Comparison of ENCODE assay signal across 8 cellular contexts in the genomic region with DNA sequence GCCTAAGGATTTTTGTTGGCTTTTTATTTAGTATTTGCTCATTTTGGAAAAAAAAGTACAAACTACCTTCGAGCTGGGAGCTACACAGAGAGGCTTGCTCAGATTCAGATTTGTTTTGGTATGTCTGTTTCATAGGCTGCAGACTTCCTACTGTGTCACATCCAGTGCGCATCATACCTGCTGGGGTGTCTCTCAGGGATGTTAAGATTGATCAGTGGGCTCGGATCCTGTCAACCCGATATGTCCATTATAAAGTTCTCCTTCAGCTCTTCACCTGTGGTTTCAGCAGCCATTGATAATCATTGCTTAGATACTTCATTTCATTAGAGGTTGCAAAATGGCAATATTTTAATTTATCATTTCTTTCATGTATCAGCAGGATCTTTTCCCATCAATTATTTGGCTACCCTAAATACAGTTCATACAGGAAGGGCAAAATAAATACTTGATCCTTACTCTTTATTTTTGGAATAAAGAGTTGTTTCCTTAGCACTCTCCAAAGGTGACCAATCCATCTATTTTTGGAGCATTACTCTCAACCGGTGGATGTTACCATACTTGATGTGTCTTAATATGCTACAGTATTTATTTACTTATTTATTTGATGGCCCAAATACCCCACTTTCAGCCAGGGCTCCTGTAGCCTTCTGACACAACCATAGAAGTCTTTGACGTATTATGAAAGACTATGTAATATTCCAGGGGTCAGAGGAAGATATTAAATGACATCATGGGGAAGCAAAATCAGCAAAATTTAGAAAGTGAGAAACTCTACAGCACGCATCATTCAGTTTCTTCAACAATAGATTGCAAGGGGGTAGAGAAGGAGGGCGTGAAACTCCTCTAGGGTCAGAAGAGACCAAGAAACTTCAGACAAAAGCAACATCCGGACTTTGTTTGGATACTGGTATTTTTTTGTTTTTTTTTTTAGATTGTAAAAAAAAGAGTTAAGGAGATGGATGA. TPM values are rescaled to one million over a fixed set of nuclear protein-coding genes. Genes with fewer than 3 reads are reported as not detected.
A peak's percentile ranks its signal among the peaks of the same experiment; 100 is the strongest.
DNase-seq lines count a peak whose midpoint lies in the region; ATAC-seq, FAIRE-seq and TF ChIP-seq lines count a peak whose summit lies in the region.

No MANE protein-coding gene starts in this region.

- H3K4me3 ChIP-seq in A673 (ENCODE audit: low read depth, low read length, poor library complexity, severe bottlenecking), result peak overlapping the region; percentile 51
- peak overlapping the region in 2 of 3 donors; percentile 36 to 47 for H3K4me3 ChIP-seq in right lobe of liver

- peaks cover 1% of the 10 kb centered on the region for H3K36me3 Mint-ChIP-seq in activated T-helper 1 cell treated with anti-CD3 and anti-CD28 coated beads, Interleukin-12 subunit alpha, Interleukin-12 subunit beta, Interleukin-2, Interleukin-4 antibody, amounts not matched to agents 30 ng/mL and 10 ng/mL and 1 ng/mL, durations not matched to agents 14 hours and 24 hours and 36 hours (ENCODE audit: low read depth)

- peaks cover 30% of the 10 kb centered on the region for H3K27me3 Mint-ChIP-seq in activated T-helper 1 cell treated with anti-CD3 and anti-CD28 coated beads, Interleukin-12 subunit alpha, Interleukin-12 subunit beta, Interleukin-2, Interleukin-4 antibody, amounts not matched to agents 30 ng/mL and 10 ng/mL and 1 ng/mL, durations not matched to agents 14 hours and 24 hours and 36 hours (ENCODE audit: insufficient read depth)

- no peak for DNase-seq in A673 (ENCODE audit: low spot score)
- peak; percentile 62 for DNase-seq in GM20000 (ENCODE audit: low spot score)
- DNase-seq in activated T-helper 1 cell treated with anti-CD3 and anti-CD28 coated beads, Interleukin-12 subunit alpha, Interleukin-12 subunit beta, Interleukin-2, Interleukin-4 antibody, amounts not matched to agents 30 ng/mL and 10 ng/mL and 1 ng/mL, durations not matched to agents 14 hours and 24 hours and 36 hours (ENCODE audit: low spot score), result no peak
- no peak for DNase-seq in right lobe of liver
- DNase-seq in germinal center (ENCODE audit: low spot score), result no peak
- no peak for DNase-seq in urothelium cell line (ENCODE audit: low spot score)
- DNase-seq in HuH-7 (ENCODE audit: low spot score), result no peak

- no peak overlapping the region for H3K27ac ChIP-seq in A673 (ENCODE audit: low read depth, low read length, poor library complexity, severe bottlenecking)
- no peak overlapping the region for H3K27ac ChIP-seq in right lobe of liver

- 49% methylated on average over 9 of the region's 9 CpGs for WGBS in right lobe of liver (ENCODE audit: insufficient coverage, low coverage, low lambda C conversion rate, missing lambda C conversion rate)

- peaks cover 6% of the 10 kb centered on the region for H3K4me1 ChIP-seq in A673 (ENCODE audit: insufficient read depth, low read length, poor library complexity, severe bottlenecking)
- peaks cover 0 to 8% (median 0%) of the 10 kb centered on the region in 4 donors for H3K4me1 ChIP-seq in right lobe of liver

- H3K36me3 ChIP-seq in A673 (ENCODE audit: insufficient read depth, low read length, poor library complexity, severe bottlenecking) (no peaks in the 10 kb centered on the region), right lobe of liver (no peaks in the 10 kb centered on the region)

- CTCF ChIA-PET in A673 (lab: Charles Lee), result no interaction called here

- no TSS peak for BruUV-seq in A673 (replicated peaks; lab: Mats Ljungman, UMichigan)

- H3K9me3 ChIP-seq in A673 (ENCODE audit: low read depth, low read length, poor library complexity, severe bottlenecking) (no peaks in the 10 kb centered on the region), right lobe of liver (no peaks in the 10 kb centered on the region)

- TF ChIP-seq CTCF in A673 (conservative IDR thresholded peaks at IDR 0.05; ENCODE audit: low read depth, low read length) (no peak), GM20000 (IDR thresholded peaks at IDR 0.05; ENCODE audit: extremely low read depth, missing control alignments) (no peak), right lobe of liver (IDR thresholded peaks at IDR 0.05) (no peak)

- no peak for FAIRE-seq in urothelium cell line (lab: Jason Lieb, UNC)

- TF ChIP-seq POLR2A in right lobe of liver (IDR thresholded peaks at IDR 0.05), result no peak

- no peak overlapping the region for H3K27ac Mint-ChIP-seq in activated T-helper 1 cell treated with anti-CD3 and anti-CD28 coated beads, Interleukin-12 subunit alpha, Interleukin-12 subunit beta, Interleukin-2, Interleukin-4 antibody, amounts not matched to agents 30 ng/mL and 10 ng/mL and 1 ng/mL, durations not matched to agents 14 hours and 24 hours and 36 hours

- intact Hi-C loops in A673 (cut with micrococcal nuclease; ENCODE audit: unreplicated experiment) (no loop called here), right lobe of liver (cut with DNase I) (no loop called here)
- intact Hi-C loops in activated T-helper 1 cell treated with anti-CD3 and anti-CD28 coated beads, Interleukin-12 subunit alpha, Interleukin-12 subunit beta, Interleukin-2, Interleukin-4 antibody, amounts not matched to agents 30 ng/mL and 10 ng/mL and 1 ng/mL, durations not matched to agents 14 hours and 24 hours and 36 hours (cut with micrococcal nuclease), result loop anchor here (1.0 to 5.0 kb wide), 2 partner anchors 50 to 123 kb away; a partner anchor contains a TSS

- POLR2A ChIA-PET in A673 (lab: Charles Lee; ENCODE audit: low non-redundant PET), result no interaction called here

- H3K27me3 ChIP-seq in A673 (replicated peaks; ENCODE audit: insufficient read depth, low read depth, low read length, poor library complexity) (no peaks in the 10 kb centered on the region), right lobe of liver (peaks cover 0 to 8% of the 10 kb centered on the region in 2 donors)

- no peaks in the 10 kb centered on the region for H3K9me3 Mint-ChIP-seq in activated T-helper 1 cell treated with anti-CD3 and anti-CD28 coated beads, Interleukin-12 subunit alpha, Interleukin-12 subunit beta, Interleukin-2, Interleukin-4 antibody, amounts not matched to agents 30 ng/mL and 10 ng/mL and 1 ng/mL, durations not matched to agents 14 hours and 24 hours and 36 hours

- H3K4me3 Mint-ChIP-seq in activated T-helper 1 cell treated with anti-CD3 and anti-CD28 coated beads, Interleukin-12 subunit alpha, Interleukin-12 subunit beta, Interleukin-2, Interleukin-4 antibody, amounts not matched to agents 30 ng/mL and 10 ng/mL and 1 ng/mL, durations not matched to agents 14 hours and 24 hours and 36 hours, result peak overlapping the region; percentile 74

- peaks cover 14% of the 10 kb centered on the region for H3K4me1 Mint-ChIP-seq in activated T-helper 1 cell treated with anti-CD3 and anti-CD28 coated beads, Interleukin-12 subunit alpha, Interleukin-12 subunit beta, Interleukin-2, Interleukin-4 antibody, amounts not matched to agents 30 ng/mL and 10 ng/mL and 1 ng/mL, durations not matched to agents 14 hours and 24 hours and 36 hours (ENCODE audit: low read depth)

- peak in 1 of 4 donors; percentile 12 for ATAC-seq in right lobe of liver
- ATAC-seq in GM21423 (IDR thresholded peaks at IDR 0.05; ENCODE audit: unreplicated experiment), result no peak

RNA-seq across cellular contexts. Expression of gene HNRNPU, which starts 55.3 kb away (rescaled TPM):
- total RNA-seq in A673 (2021) (720 and 746 TPM in 2 replicates), right lobe of liver (100 to 1,000 TPM in 5 of 6 experiments, 10 to 100 TPM in 1; 73.3 to 183 (median 121) TPM)
- 566 and 573 TPM in 2 replicates for total RNA-seq in activated T-helper 1 cell treated with anti-CD3 and anti-CD28 coated beads, Interleukin-12 subunit alpha, Interleukin-12 subunit beta, Interleukin-2, Interleukin-4 antibody, amounts not matched to agents 30 ng/mL and 10 ng/mL and 1 ng/mL, durations not matched to agents 14 hours and 24 hours and 36 hours
